ENCODE assay signal across 1 cellular context in the genomic region with DNA sequence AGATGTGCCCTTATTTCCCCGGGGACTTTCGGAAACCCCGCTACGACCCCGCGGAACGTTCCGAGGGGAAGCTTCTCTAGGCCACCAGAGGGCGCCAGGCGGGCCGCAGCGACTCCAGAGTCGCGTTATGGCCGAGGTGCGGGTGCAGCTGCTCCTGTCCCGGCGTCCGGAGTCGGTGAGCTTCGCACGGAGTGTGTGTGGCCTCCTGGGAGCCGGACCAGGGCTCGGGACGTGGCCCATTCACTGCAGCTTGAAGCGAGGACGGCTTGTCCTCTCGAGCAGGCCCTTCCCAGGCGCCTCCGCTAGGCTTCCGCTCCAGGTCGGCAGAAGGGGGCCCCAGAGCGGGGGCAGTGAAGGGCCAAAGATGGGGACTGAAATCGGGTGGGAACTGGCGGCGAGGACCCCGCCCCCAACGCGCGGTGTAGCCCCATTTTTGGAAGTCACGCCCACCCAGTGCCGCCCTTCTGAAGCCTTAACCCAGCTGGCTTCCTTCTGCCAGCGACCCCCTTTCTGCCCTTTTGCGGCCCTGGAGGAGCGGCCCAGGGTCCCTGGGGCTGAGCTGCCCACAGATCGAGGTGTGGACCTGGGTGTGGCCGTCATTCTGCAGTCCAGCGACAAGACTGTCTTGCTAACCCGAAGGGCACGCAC.
A peak's percentile ranks its signal among the peaks of the same experiment; 100 is the strongest.
TF ChIP-seq lines count a peak whose summit lies in the region.

A gene with protein sequence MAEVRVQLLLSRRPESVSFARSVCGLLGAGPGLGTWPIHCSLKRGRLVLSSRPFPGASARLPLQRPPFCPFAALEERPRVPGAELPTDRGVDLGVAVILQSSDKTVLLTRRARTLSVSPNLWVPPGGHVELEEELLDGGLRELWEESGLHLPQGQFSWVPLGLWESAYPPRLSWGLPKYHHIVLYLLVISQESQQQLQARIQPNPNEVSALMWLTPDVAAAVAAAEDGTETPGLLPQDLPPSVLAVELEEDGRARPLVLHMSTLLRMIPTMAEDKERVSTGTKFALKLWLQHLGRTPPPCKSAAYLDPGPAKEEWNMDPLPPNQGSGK (plus strand): TSS at position 117 of the 648 bp plus-strand sequence. CDS start 11 bp downstream, at position 128.

TF ChIP-seq in K562, 482 proteins besides CTCF, POLR2A, EP300 and RAD21 (continued from another document):
- TF ChIP-seq ZNF41 (CRISPR knock-in tag; conservative IDR thresholded peaks at IDR 0.05) (no peak), ZKSCAN8 (CRISPR knock-in tag; IDR thresholded peaks at IDR 0.05) (no peak), NEUROD1 (IDR thresholded peaks at IDR 0.05; ENCODE audit: borderline replicate concordance, low read depth, low read length, partially characterized antibody) (peak; percentile 55), CHCHD3 (CRISPR knock-in tag; IDR thresholded peaks at IDR 0.05) (no peak), ZBED1 (IDR thresholded peaks at IDR 0.05) (no peak), ZNF324 (CRISPR knock-in tag; IDR thresholded peaks at IDR 0.05) (no peak), GABPA (tag; conservative IDR thresholded peaks at IDR 0.05; ENCODE audit: low read depth) (0 out of 2 replicates have a peak, but pooled peaks have one; percentile 32), SMARCB1 (IDR thresholded peaks at IDR 0.05; ENCODE audit: insufficient read length, low read depth) (no peak), ZNF197 (CRISPR knock-in tag; IDR thresholded peaks at IDR 0.05; ENCODE audit: low read depth) (no peak), ZNF586 (CRISPR knock-in tag; conservative IDR thresholded peaks at IDR 0.05) (no peak), SPI1 (IDR thresholded peaks at IDR 0.05; ENCODE audit: borderline replicate concordance, low read depth, low read length) (no peak), ZNF140 (CRISPR knock-in tag; IDR thresholded peaks at IDR 0.05) (no peak), RBM22 (IDR thresholded peaks at IDR 0.05; ENCODE audit: low read depth, low read length, poor library complexity, severe bottlenecking) (peak; percentile 86), ZNF584 (CRISPR knock-in tag; IDR thresholded peaks at IDR 0.05; ENCODE audit: low read depth) (no peak), KLF10 (CRISPR knock-in tag; IDR thresholded peaks at IDR 0.05) (0 out of 2 replicates have a peak, but pooled peaks have one; percentile 53), ZBTB1 (CRISPR knock-in tag; IDR thresholded peaks at IDR 0.05; ENCODE audit: borderline replicate concordance, low read depth) (peak; percentile 50; the same call in 1 of the 2 replicates), TOE1 (IDR thresholded peaks at IDR 0.05; ENCODE audit: borderline replicate concordance) (peak; percentile 50; the same call in 1 of the 2 replicates), TOE1 (CRISPR knock-in tag; IDR thresholded peaks at IDR 0.05; ENCODE audit: borderline replicate concordance, low read depth) (no peak), BRCA1 (IDR thresholded peaks at IDR 0.05) (no peak), BRCA1 (CRISPR knock-in tag; IDR thresholded peaks at IDR 0.05) (no peak), NR2C1 (IDR thresholded peaks at IDR 0.05) (0 out of 2 replicates have a peak, but pooled peaks have one; percentile 43), NR2C1 (tag; IDR thresholded peaks at IDR 0.05) (no peak), RBFOX2 (IDR thresholded peaks at IDR 0.05; ENCODE audit: low read depth, low read length) (peak; percentile 84), BHLHE40 (IDR thresholded peaks at IDR 0.05; ENCODE audit: low read length) (no peak), POLR3A (IDR thresholded peaks at IDR 0.05; ENCODE audit: borderline replicate concordance, extremely low read depth, insufficient read depth, insufficient read length) (no peak), GATAD2B (IDR thresholded peaks at IDR 0.05; ENCODE audit: borderline replicate concordance) (peak; percentile 73; the same call in 1 of the 2 replicates), KAT7 (CRISPR knock-in tag; IDR thresholded peaks at IDR 0.05; ENCODE audit: borderline replicate concordance) (peak; percentile 71), SREBF2 (CRISPR knock-in tag; IDR thresholded peaks at IDR 0.05) (0 out of 2 replicates have a peak, but pooled peaks have one; percentile 43), POLR2H (tag; IDR thresholded peaks at IDR 0.05; ENCODE audit: low read depth) (0 out of 2 replicates have a peak, but pooled peaks have one; percentile 48), THRAP3 (IDR thresholded peaks at IDR 0.05; ENCODE audit: borderline replicate concordance) (no peak), NCOA1 (IDR thresholded peaks at IDR 0.05; ENCODE audit: low read depth) (no peak), SMAD1 (IDR thresholded peaks at IDR 0.05; ENCODE audit: low read depth, low read length, partially characterized antibody) (peak; percentile 39)
- TF ChIP-seq, protein P1, sequence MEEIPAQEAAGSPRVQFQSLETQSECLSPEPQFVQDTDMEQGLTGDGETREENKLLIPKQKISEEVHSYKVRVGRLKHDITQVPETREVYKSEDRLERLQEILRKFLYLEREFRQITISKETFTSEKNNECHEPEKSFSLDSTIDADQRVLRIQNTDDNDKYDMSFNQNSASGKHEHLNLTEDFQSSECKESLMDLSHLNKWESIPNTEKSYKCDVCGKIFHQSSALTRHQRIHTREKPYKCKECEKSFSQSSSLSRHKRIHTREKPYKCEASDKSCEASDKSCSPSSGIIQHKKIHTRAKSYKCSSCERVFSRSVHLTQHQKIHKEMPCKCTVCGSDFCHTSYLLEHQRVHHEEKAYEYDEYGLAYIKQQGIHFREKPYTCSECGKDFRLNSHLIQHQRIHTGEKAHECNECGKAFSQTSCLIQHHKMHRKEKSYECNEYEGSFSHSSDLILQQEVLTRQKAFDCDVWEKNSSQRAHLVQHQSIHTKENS (CRISPR knock-in tag; IDR thresholded peaks at IDR 0.05) = peak; percentile 47; the same call in 1 of the 2 replicates
- TF ChIP-seq, protein P2, sequence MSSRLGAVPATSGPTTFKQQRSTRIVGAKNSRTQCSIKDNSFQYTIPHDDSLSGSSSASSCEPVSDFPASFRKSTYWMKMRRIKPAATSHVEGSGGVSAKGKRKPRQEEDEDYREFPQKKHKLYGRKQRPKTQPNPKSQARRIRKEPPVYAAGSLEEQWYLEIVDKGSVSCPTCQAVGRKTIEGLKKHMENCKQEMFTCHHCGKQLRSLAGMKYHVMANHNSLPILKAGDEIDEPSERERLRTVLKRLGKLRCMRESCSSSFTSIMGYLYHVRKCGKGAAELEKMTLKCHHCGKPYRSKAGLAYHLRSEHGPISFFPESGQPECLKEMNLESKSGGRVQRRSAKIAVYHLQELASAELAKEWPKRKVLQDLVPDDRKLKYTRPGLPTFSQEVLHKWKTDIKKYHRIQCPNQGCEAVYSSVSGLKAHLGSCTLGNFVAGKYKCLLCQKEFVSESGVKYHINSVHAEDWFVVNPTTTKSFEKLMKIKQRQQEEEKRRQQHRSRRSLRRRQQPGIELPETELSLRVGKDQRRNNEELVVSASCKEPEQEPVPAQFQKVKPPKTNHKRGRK (tag; IDR thresholded peaks at IDR 0.05) = no peak
- TF ChIP-seq, protein P3, sequence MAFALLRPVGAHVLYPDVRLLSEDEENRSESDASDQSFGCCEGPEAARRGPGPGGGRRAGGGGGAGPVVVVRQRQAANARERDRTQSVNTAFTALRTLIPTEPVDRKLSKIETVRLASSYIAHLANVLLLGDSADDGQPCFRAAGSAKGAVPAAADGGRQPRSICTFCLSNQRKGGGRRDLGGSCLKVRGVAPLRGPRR (CRISPR knock-in tag; IDR thresholded peaks at IDR 0.05) = no peak
- TF ChIP-seq, protein P4, sequence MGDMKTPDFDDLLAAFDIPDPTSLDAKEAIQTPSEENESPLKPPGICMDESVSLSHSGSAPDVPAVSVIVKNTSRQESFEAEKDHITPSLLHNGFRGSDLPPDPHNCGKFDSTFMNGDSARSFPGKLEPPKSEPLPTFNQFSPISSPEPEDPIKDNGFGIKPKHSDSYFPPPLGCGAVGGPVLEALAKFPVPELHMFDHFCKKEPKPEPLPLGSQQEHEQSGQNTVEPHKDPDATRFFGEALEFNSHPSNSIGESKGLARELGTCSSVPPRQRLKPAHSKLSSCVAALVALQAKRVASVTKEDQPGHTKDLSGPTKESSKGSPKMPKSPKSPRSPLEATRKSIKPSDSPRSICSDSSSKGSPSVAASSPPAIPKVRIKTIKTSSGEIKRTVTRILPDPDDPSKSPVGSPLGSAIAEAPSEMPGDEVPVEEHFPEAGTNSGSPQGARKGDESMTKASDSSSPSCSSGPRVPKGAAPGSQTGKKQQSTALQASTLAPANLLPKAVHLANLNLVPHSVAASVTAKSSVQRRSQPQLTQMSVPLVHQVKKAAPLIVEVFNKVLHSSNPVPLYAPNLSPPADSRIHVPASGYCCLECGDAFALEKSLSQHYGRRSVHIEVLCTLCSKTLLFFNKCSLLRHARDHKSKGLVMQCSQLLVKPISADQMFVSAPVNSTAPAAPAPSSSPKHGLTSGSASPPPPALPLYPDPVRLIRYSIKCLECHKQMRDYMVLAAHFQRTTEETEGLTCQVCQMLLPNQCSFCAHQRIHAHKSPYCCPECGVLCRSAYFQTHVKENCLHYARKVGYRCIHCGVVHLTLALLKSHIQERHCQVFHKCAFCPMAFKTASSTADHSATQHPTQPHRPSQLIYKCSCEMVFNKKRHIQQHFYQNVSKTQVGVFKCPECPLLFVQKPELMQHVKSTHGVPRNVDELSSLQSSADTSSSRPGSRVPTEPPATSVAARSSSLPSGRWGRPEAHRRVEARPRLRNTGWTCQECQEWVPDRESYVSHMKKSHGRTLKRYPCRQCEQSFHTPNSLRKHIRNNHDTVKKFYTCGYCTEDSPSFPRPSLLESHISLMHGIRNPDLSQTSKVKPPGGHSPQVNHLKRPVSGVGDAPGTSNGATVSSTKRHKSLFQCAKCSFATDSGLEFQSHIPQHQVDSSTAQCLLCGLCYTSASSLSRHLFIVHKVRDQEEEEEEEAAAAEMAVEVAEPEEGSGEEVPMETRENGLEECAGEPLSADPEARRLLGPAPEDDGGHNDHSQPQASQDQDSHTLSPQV (IDR thresholded peaks at IDR 0.05) = peak; percentile 61; the same call in 1 of the 2 replicates
- TF ChIP-seq, protein P5, sequence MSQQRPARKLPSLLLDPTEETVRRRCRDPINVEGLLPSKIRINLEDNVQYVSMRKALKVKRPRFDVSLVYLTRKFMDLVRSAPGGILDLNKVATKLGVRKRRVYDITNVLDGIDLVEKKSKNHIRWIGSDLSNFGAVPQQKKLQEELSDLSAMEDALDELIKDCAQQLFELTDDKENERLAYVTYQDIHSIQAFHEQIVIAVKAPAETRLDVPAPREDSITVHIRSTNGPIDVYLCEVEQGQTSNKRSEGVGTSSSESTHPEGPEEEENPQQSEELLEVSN (IDR thresholded peaks at IDR 0.05; ENCODE audit: borderline replicate concordance in 1 of 2, extremely low read depth in 1 of 2, insufficient read depth in 1 of 2, insufficient read length in 1 of 2, low read depth in 1 of 2, low read length in 1 of 2, poor library complexity in 1 of 2, severe bottlenecking in 1 of 2) = peak; percentile 58 to 67
- TF ChIP-seq, protein P6, sequence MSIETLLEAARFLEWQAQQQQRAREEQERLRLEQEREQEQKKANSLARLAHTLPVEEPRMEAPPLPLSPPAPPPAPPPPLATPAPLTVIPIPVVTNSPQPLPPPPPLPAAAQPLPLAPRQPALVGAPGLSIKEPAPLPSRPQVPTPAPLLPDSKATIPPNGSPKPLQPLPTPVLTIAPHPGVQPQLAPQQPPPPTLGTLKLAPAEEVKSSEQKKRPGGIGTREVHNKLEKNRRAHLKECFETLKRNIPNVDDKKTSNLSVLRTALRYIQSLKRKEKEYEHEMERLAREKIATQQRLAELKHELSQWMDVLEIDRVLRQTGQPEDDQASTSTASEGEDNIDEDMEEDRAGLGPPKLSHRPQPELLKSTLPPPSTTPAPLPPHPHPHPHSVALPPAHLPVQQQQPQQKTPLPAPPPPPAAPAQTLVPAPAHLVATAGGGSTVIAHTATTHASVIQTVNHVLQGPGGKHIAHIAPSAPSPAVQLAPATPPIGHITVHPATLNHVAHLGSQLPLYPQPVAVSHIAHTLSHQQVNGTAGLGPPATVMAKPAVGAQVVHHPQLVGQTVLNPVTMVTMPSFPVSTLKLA (conservative IDR thresholded peaks at IDR 0.05) = peak; percentile 37 to 39; a peak in 1 of 4 replicates
- TF ChIP-seq, protein P7, sequence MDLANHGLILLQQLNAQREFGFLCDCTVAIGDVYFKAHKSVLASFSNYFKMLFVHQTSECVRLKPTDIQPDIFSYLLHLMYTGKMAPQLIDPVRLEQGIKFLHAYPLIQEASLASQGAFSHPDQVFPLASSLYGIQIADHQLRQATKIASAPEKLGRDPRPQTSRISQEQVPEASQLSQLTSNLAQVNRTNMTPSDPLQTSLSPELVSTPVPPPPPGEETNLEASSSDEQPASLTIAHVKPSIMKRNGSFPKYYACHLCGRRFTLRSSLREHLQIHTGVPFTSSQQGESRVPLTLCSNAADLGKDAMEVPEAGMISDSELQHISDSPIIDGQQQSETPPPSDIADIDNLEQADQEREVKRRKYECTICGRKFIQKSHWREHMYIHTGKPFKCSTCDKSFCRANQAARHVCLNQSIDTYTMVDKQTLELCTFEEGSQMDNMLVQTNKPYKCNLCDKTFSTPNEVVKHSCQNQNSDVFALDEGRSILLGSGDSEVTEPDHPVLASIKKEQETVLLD (IDR thresholded peaks at IDR 0.05) = no peak
- TF ChIP-seq, protein P8, sequence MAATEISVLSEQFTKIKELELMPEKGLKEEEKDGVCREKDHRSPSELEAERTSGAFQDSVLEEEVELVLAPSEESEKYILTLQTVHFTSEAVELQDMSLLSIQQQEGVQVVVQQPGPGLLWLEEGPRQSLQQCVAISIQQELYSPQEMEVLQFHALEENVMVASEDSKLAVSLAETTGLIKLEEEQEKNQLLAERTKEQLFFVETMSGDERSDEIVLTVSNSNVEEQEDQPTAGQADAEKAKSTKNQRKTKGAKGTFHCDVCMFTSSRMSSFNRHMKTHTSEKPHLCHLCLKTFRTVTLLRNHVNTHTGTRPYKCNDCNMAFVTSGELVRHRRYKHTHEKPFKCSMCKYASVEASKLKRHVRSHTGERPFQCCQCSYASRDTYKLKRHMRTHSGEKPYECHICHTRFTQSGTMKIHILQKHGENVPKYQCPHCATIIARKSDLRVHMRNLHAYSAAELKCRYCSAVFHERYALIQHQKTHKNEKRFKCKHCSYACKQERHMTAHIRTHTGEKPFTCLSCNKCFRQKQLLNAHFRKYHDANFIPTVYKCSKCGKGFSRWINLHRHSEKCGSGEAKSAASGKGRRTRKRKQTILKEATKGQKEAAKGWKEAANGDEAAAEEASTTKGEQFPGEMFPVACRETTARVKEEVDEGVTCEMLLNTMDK (IDR thresholded peaks at IDR 0.05; ENCODE audit: borderline replicate concordance, insufficient read depth, low read depth, low read length, poor library complexity, severe bottlenecking) = peak; percentile 88
- TF ChIP-seq, protein P9, sequence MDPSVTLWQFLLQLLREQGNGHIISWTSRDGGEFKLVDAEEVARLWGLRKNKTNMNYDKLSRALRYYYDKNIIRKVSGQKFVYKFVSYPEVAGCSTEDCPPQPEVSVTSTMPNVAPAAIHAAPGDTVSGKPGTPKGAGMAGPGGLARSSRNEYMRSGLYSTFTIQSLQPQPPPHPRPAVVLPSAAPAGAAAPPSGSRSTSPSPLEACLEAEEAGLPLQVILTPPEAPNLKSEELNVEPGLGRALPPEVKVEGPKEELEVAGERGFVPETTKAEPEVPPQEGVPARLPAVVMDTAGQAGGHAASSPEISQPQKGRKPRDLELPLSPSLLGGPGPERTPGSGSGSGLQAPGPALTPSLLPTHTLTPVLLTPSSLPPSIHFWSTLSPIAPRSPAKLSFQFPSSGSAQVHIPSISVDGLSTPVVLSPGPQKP (CRISPR knock-in tag; IDR thresholded peaks at IDR 0.05) = no peak
